ENCODE assay signal across 9 cellular contexts in the genomic region with DNA sequence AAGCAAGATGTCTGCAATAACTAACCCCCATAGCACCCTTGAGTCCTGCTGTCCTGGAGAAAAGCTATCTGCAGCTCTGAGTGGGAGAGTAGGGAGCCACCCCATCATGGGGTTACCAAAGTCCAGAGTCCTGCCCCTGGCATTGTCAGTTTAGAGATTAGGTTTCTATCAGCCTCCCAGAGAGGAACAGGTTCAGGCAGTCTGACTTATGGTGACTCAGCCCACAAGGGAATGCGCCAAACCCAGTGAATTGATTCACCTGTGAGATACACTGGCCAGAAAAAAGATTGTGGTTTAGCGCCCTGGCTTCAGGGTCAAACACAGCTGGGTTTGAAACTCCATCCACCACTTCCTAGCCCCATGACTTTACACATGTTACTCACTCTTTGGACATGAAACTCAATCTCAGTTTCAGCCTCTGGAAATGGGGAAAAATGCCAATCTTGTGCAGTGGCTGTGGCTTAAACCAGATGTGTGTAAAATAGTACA.
DNase-seq lines count a peak whose midpoint lies in the region; ATAC-seq and TF ChIP-seq lines count a peak whose summit lies in the region.
"Had no signal": no experiment of that assay in that cellular context is flagged by ENCODE, and none has a peak within 500 bp of the region (broad histone marks: within the 10 kb centered on the region; RNA-seq: fewer than 3 reads in every experiment).

No MANE protein-coding gene starts in this region.

- H3K4me1 ChIP-seq in upper lobe of right lung = no peaks in the 10 kb centered on the region
- H3K4me1 ChIP-seq: ascending aorta had no signal

- H3K36me3 ChIP-seq in upper lobe of right lung = no peaks in the 10 kb centered on the region
- H3K36me3 ChIP-seq: ascending aorta had no signal

- no peak overlapping the region for H3K4me3 ChIP-seq in upper lobe of right lung
- H3K4me3 ChIP-seq: ascending aorta had no signal

- H3K27ac ChIP-seq in upper lobe of right lung = no peak overlapping the region
- H3K27ac ChIP-seq: ascending aorta had no signal

- no peak for DNase-seq in activated CD4-positive, CD25-positive, alpha-beta regulatory T cell (lab: John Stamatoyannopoulos, UW)
- peak; percentile 100 for DNase-seq in RPMI7951 (ENCODE audit: low read depth)
- peak; percentile 49 for DNase-seq in foreskin melanocyte
- DNase-seq in upper lobe of right lung = no peak
- DNase-seq in cerebellum (ENCODE audit: low spot score) = no peak
- DNase-seq in SKM-1 (lab: John Stamatoyannopoulos, UW; ENCODE audit: unreplicated experiment) = no peak

- no peaks in the 10 kb centered on the region for H3K27me3 ChIP-seq in upper lobe of right lung
- H3K27me3 ChIP-seq: ascending aorta had no signal

- no peak for TF ChIP-seq CTCF in upper lobe of right lung (IDR thresholded peaks at IDR 0.05)

- peak; percentile 42 to 67 for ATAC-seq in activated CD4-positive, CD25-positive, alpha-beta regulatory T cell treated with anti-CD3 and anti-CD28 coated beads, Interleukin-2, amount 50 U/mL, for 24 hours
- peak; percentile 66 for ATAC-seq in HG02763 (IDR thresholded peaks at IDR 0.05; ENCODE audit: unreplicated experiment)
- peak; percentile 57 for ATAC-seq in upper lobe of right lung

- no peaks in the 10 kb centered on the region for H3K9me3 ChIP-seq in upper lobe of right lung
- H3K9me3 ChIP-seq: ascending aorta had no signal

- intact Hi-C loops in upper lobe of right lung (cut with DNase I) = no loop called here

Comparison
In these comparisons a context has a peak if more than half of its experiments do, and no peak if none do; other contexts are left out.
1. DNase-seq: peak in RPMI7951 (single experiment) and foreskin melanocyte (single experiment); none in activated CD4-positive, CD25-positive, alpha-beta regulatory T cell (0 of 4), upper lobe of right lung (single experiment), cerebellum (single experiment) and SKM-1 (single experiment).
2. Peak in every context shown above with its lines, with median percentiles within 50 percentile points of each other: ATAC-seq.